In the genomic region with DNA sequence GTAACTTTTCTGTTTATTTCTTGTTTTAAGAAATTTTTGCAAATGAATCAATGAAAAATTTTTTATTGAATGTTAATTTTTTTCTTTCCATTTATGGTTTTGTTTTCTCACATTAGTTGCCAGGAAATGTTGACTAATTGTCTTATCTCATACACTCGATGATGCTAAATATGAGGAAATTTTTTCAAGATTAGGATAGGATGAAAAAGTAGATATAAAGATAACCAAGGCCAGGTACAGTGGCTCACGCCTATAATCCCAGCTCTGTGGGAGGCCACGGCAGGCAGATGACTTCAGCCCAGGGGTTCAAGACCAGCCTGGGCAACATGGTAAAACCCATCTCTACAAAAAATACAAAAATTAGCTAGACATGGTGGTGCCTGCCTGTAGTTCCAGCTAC, we compare ENCODE assay signal across 25 cellular contexts. TPM values are rescaled to one million over a fixed set of nuclear protein-coding genes. Genes with fewer than 3 reads are reported as not detected.
A peak's percentile ranks its signal among the peaks of the same experiment; 100 is the strongest.
DNase-seq lines count a peak whose midpoint lies in the region; ATAC-seq and TF ChIP-seq lines count a peak whose summit lies in the region.
"Had no signal": no experiment of that assay in that cellular context is flagged by ENCODE, and none has a peak within 500 bp of the region (broad histone marks: within the 10 kb centered on the region; RNA-seq: fewer than 3 reads in every experiment).

No MANE protein-coding gene starts in this region.

- no peaks in the 10 kb centered on the region for H3K27me3 ChIP-seq in adrenal gland
- H3K27me3 ChIP-seq: BLaER1 treated with 17β-estradiol and CSF1 and Interleukin-3, amounts not matched to agents 10 nM and 100 nM had no signal

- no peaks in the 10 kb centered on the region for H3K36me3 ChIP-seq in adrenal gland (replicated peaks in 1 of 2)
- H3K36me3 ChIP-seq: HAP-1 had no signal

- no peak for ATAC-seq in activated T-cell treated with anti-CD3 and anti-CD28 coated beads, Interleukin-2, amount 50 U/mL, for 72 hours (replicated peaks in 1 of 2)
- ATAC-seq: GM23338, Panc1 had no signal

- H3K27ac Mint-ChIP-seq in activated T-cell treated with anti-CD3 and anti-CD28 coated beads, Interleukin-2, amount 50 U/mL, for 72 hours: peak overlapping the region; percentile 19
- peak overlapping the region in 5 of 6 donors; percentile 29 to 74 (median 55) for H3K27ac Mint-ChIP-seq in immature natural killer cell
- H3K27ac Mint-ChIP-seq: GM23338 had no signal

- no peaks in the 10 kb centered on the region for H3K27me3 Mint-ChIP-seq in activated T-cell treated with anti-CD3 and anti-CD28 coated beads, Interleukin-2, amount 50 U/mL, for 72 hours (ENCODE audit: low read depth)
- H3K27me3 Mint-ChIP-seq in immature natural killer cell (ENCODE audit: low read depth in 3 of 3): no peaks in the 10 kb centered on the region
- H3K27me3 Mint-ChIP-seq: CD4-positive, alpha-beta memory T cell had no signal

- H3K9me3 ChIP-seq in adrenal gland (replicated peaks in 1 of 3): no peaks in the 10 kb centered on the region
- H3K9me3 ChIP-seq: BLaER1 treated with 17β-estradiol and CSF1 and Interleukin-3, amounts not matched to agents 10 nM and 100 nM; HAP-1 had no signal

- H3K4me1 ChIP-seq in adrenal gland (replicated peaks in 1 of 2): no peaks in the 10 kb centered on the region

- no peaks in the 10 kb centered on the region for H3K9me3 Mint-ChIP-seq in activated T-cell treated with anti-CD3 and anti-CD28 coated beads, Interleukin-2, amount 50 U/mL, for 72 hours
- no peaks in the 10 kb centered on the region for H3K9me3 Mint-ChIP-seq in immature natural killer cell
- H3K9me3 Mint-ChIP-seq: CD4-positive, alpha-beta memory T cell; GM23338 had no signal

- H3K4me3 ChIP-seq in adrenal gland: no peak overlapping the region
- H3K4me3 ChIP-seq: BLaER1 treated with 17β-estradiol and CSF1 and Interleukin-3, amounts not matched to agents 10 nM and 100 nM; GM23338; HAP-1 had no signal

- no peak for TF ChIP-seq POLR2A in adrenal gland (IDR thresholded peaks at IDR 0.05)

- H3K36me3 Mint-ChIP-seq in activated T-cell treated with anti-CD3 and anti-CD28 coated beads, Interleukin-2, amount 50 U/mL, for 72 hours (ENCODE audit: insufficient read depth in 2 of 2): peaks cover 2 to 9% of the 10 kb centered on the region in 2 donors
- peaks cover 8 to 29% (median 16%) of the 10 kb centered on the region in 3 donors for H3K36me3 Mint-ChIP-seq in immature natural killer cell

- H3K27ac ChIP-seq in adrenal gland: peak overlapping the region in 2 of 5 donors; percentile 58 to 88
- H3K27ac ChIP-seq: BLaER1 treated with 17β-estradiol and CSF1 and Interleukin-3, amounts not matched to agents 10 nM and 100 nM; KMS-11 had no signal

- DNase-seq in activated T-cell treated with anti-CD3 and anti-CD28 coated beads, Interleukin-2, amount 50 U/mL, for 72 hours: no peak
- no peak for DNase-seq in activated T-cell treated with anti-CD3 and anti-CD28 coated beads for 4 hours
- peak in 4 of 7 donors; percentile 55 to 72 (median 60) for DNase-seq in adrenal gland
- DNase-seq in immature natural killer cell: no peak
- DNase-seq in stimulated activated CD4-positive, alpha-beta T cell treated with anti-CD3 and anti-CD28 coated beads, Interleukin-4, amount 100 ng/mL, for 24 hours: no peak
- DNase-seq in NCI-H524 (lab: John Stamatoyannopoulos, UW): no peak
- no peak for DNase-seq in activated CD8-positive, alpha-beta memory T cell treated with anti-CD3 and anti-CD28 coated beads, Interleukin-2, amount 50 U/mL, for 4 hours
- DNase-seq: 8988T; Calu3; CD4-positive, alpha-beta memory T cell; DMS153; IMR-90; NCI-H1092 treated with DMSO at 0.1 percent for 48 hours; NCI-H1436 treated with DMSO at 0.1 percent for 48 hours; NCI-H1930; NCI-H345; NCI-H524 treated with DMSO at 0.1 percent for 48 hours; NCI-H82; SIG-M5 had no signal

- H3K4me1 Mint-ChIP-seq in activated T-cell treated with anti-CD3 and anti-CD28 coated beads, Interleukin-2, amount 50 U/mL, for 72 hours (ENCODE audit: low read depth): peaks cover 14% of the 10 kb centered on the region
- peaks cover 7 to 14% of the 10 kb centered on the region in 2 donors for H3K4me1 Mint-ChIP-seq in immature natural killer cell
- H3K4me1 Mint-ChIP-seq: GM23338 had no signal

- 33 to 45% (median 45%) methylated on average over 3 of the region's 3 CpGs for WGBS in adrenal gland, 4 donors

- intact Hi-C loops in adrenal gland (cut with DNase I): no loop called here

- TF ChIP-seq CTCF in adrenal gland (IDR thresholded peaks at IDR 0.05): no peak

- no peak overlapping the region for H3K4me3 Mint-ChIP-seq in activated T-cell treated with anti-CD3 and anti-CD28 coated beads, Interleukin-2, amount 50 U/mL, for 72 hours
- H3K4me3 Mint-ChIP-seq in immature natural killer cell: no peak overlapping the region
- H3K4me3 Mint-ChIP-seq: CD4-positive, alpha-beta memory T cell; GM23338 had no signal

RNA-seq across cellular contexts. Expression of a gene that starts 12.6 kb away (rescaled TPM):
- total RNA-seq in activated T-cell treated with anti-CD3 and anti-CD28 coated beads, Interleukin-2, amount 50 U/mL, for 72 hours: 10 to 100 TPM; 24.3 to 24.8 TPM
- under 1 TPM in 6 of 8 donors, not detected in 2; 0.23 to 0.68 (median 0.37) TPM for total RNA-seq in adrenal gland
- polyA plus RNA-seq in adrenal gland (under 1 TPM in 2 of 3 donors, not detected in 1; 0.24 to 0.66 TPM), immature natural killer cell (10 to 100 TPM; 13.0 to 49.0 (median 14.0) TPM)
- total RNA-seq: Calu3, G401, GM23338, IMR-90 had no signal
- polyA plus RNA-seq: GM23338 had no signal

RNA-seq across cellular contexts. Expression of a gene that starts 17.8 kb away (rescaled TPM):
- total RNA-seq in activated T-cell treated with anti-CD3 and anti-CD28 coated beads, Interleukin-2, amount 50 U/mL, for 72 hours: 10 to 100 TPM; 25.6 to 26.6 TPM
- 10 to 100 TPM; 12.0 to 42.1 (median 29.5) TPM for total RNA-seq in adrenal gland
- polyA plus RNA-seq in adrenal gland (10 to 100 TPM in 1 of 3 donors, 1 to 10 TPM in 1, under 1 TPM in 1; 0.40 to 13.1 (median 2.6) TPM), immature natural killer cell (1 to 10 TPM in 1 of 3 donors, under 1 TPM in 2; 0.19 to 1.4 (median 0.43) TPM)

RNA-seq across cellular contexts. Expression of a gene that starts 17.8 kb away (rescaled TPM):
- 100 to 1,000 TPM; 140 to 141 TPM for total RNA-seq in activated T-cell treated with anti-CD3 and anti-CD28 coated beads, Interleukin-2, amount 50 U/mL, for 72 hours
- 100 to 1,000 TPM in 1 of 8 donors, 10 to 100 TPM in 7; 55.7 to 108 (median 81.2) TPM for total RNA-seq in adrenal gland
- 10 to 100 TPM; 45.7 to 76.4 (median 66.1) TPM for polyA plus RNA-seq in adrenal gland
- polyA plus RNA-seq in immature natural killer cell: 10 to 100 TPM; 23.2 to 50.4 (median 34.4) TPM

Comparison
In these comparisons a context has a peak if more than half of its experiments do, and no peak if none do; other contexts are left out.
1. DNase-seq: peak in adrenal gland (4 of 7); none in activated T-cell treated with anti-CD3 and anti-CD28 coated beads, Interleukin-2, amount 50 U/mL, for 72 hours (0 of 2), activated T-cell treated with anti-CD3 and anti-CD28 coated beads for 4 hours (single experiment), immature natural killer cell (0 of 3), stimulated activated CD4-positive, alpha-beta T cell treated with anti-CD3 and anti-CD28 coated beads, Interleukin-4, amount 100 ng/mL, for 24 hours (single experiment), NCI-H524 (0 of 2) and activated CD8-positive, alpha-beta memory T cell treated with anti-CD3 and anti-CD28 coated beads, Interleukin-2, amount 50 U/mL, for 4 hours (single experiment).
2. RNA of a gene that starts 12.6 kb away (total RNA-seq): 24.3 to 24.8 TPM in activated T-cell treated with anti-CD3 and anti-CD28 coated beads, Interleukin-2, amount 50 U/mL, for 72 hours; 0.23 to 0.68 TPM in adrenal gland; every median in the first group is over 10 times any median in the second.